21 cellular contexts compared by ENCODE assay signal in genomic region chr3:30704931-30705890, GRCh38.
DNase-seq lines count a peak whose midpoint lies in the region; FAIRE-seq and TF ChIP-seq lines count a peak whose summit lies in the region.
"Had no signal": no experiment of that assay in that cellular context is flagged by ENCODE, and none has a peak within 500 bp of the region (broad histone marks: within the 10 kb centered on the region; RNA-seq: fewer than 3 reads in every experiment).

No MANE protein-coding gene starts in this region.

- H2BK5ac ChIP-seq in mesenchymal stem cell (ENCODE audit: low read depth, low read length, poor library complexity, severe bottlenecking): peak overlapping the region; percentile 58

- TF ChIP-seq CTCF in epithelial cell of proximal tubule (conservative IDR thresholded peaks at IDR 0.05; ENCODE audit: low read depth, low read length): no peak

- H3K36me3 ChIP-seq in mesenchymal stem cell (ENCODE audit: control insufficient read depth in 1 of 2, insufficient read depth in 2 of 2, low read depth in 1 of 2, low read length in 2 of 2): peaks cover 0 to 24% of the 10 kb centered on the region in 2 experiments
- H3K36me3 ChIP-seq: SJSA1 had no signal

- no peaks in the 10 kb centered on the region for H3K79me1 ChIP-seq in mesenchymal stem cell (replicated peaks; ENCODE audit: low read length, poor library complexity, severe bottlenecking)

- WGBS in mesenchymal stem cell: 98% methylated on average over 7 of the region's 9 CpGs

- no peak overlapping the region for H3K23ac ChIP-seq in mesenchymal stem cell (ENCODE audit: low read length in 2 of 2)

- H2BK120ac ChIP-seq in mesenchymal stem cell (ENCODE audit: low read depth, low read length): no peak overlapping the region

- H2AFZ ChIP-seq in mesenchymal stem cell (ENCODE audit: low read depth, low read length): no peak overlapping the region

- peaks cover 3% of the 10 kb centered on the region for H3K4me1 ChIP-seq in mesenchymal stem cell (ENCODE audit: control insufficient read depth, insufficient read depth, low read depth, low read length)
- H3K4me1 ChIP-seq: SJSA1 had no signal

- H3K4me3 ChIP-seq in epithelial cell of proximal tubule (ENCODE audit: low read depth, low read length) (no peak overlapping the region), mesenchymal stem cell (ENCODE audit: insufficient read depth in 1 of 2, low read depth in 1 of 2, low read length in 2 of 2) (no peak overlapping the region)
- H3K4me3 ChIP-seq: SJSA1 had no signal

- peak; percentile 43 for DNase-seq in ACHN
- DNase-seq in HK-2 (ENCODE audit: unreplicated experiment): peak; percentile 6
- DNase-seq in epithelial cell of proximal tubule (ENCODE audit: low read depth): peak; percentile 77
- no peak for DNase-seq in mesenchymal stem cell
- DNase-seq in NCI-H526 treated with DMSO at 0.1 percent for 48 hours (lab: John Stamatoyannopoulos, UW): no peak
- DNase-seq in GM12892 (ENCODE audit: insufficient read length): no peak
- no peak for DNase-seq in GM19239 (ENCODE audit: insufficient read length, low spot score)
- DNase-seq in activated CD4-positive, alpha-beta T cell treated with anti-CD3 and anti-CD28 coated beads, Interleukin-2, amount 50 U/mL, for 1 hour: no peak
- DNase-seq: CD4-positive, alpha-beta memory T cell; GF-D8; IMR-90; MV-4-11; NCI-H1436 treated with DMSO at 0.1 percent for 48 hours; NCI-H2081 treated with DMSO at 0.1 percent for 48 hours; NCI-H2227 treated with DMSO at 0.1 percent for 48 hours; NCI-H526; NK-92 treated with Interleukin-12 subunit alpha and Interleukin-12 subunit beta, amount 100 ng/mL, for 24 hours; OCI-M1 had no signal

- no peak overlapping the region for H3K18ac ChIP-seq in mesenchymal stem cell (ENCODE audit: low read depth in 1 of 2, low read length in 2 of 2)

- FAIRE-seq in GM12892 (lab: Jason Lieb, UNC) (no peak), GM19239 (lab: Jason Lieb, UNC) (no peak)
- FAIRE-seq: H54 had no signal

- TF ChIP-seq POLR2A in GM12892 (IDR thresholded peaks at IDR 0.05; ENCODE audit: low read depth, low read length): no peak

- no peak overlapping the region for H4K8ac ChIP-seq in mesenchymal stem cell (ENCODE audit: low read length)

- H2BK12ac ChIP-seq in mesenchymal stem cell (ENCODE audit: low read length in 2 of 2): no peak overlapping the region

- H2BK15ac ChIP-seq in mesenchymal stem cell (ENCODE audit: low read depth, poor library complexity, severe bottlenecking): peak overlapping the region; percentile 20

- H3K4me2 ChIP-seq in mesenchymal stem cell (ENCODE audit: low read length, poor library complexity, severe bottlenecking): no peak overlapping the region

- no peak overlapping the region for H3K14ac ChIP-seq in mesenchymal stem cell (ENCODE audit: low read length in 2 of 2)

- no peak overlapping the region for H3K9ac ChIP-seq in mesenchymal stem cell (ENCODE audit: low read length)

- H3K27ac ChIP-seq in mesenchymal stem cell (ENCODE audit: low read length, poor library complexity, severe bottlenecking): peak overlapping the region; percentile 55
- H3K27ac ChIP-seq: RWPE1, SJSA1 had no signal

- no peaks in the 10 kb centered on the region for H3K27me3 ChIP-seq in mesenchymal stem cell (ENCODE audit: control insufficient read depth in 1 of 2, insufficient read depth in 1 of 2, low read length in 2 of 2)
- H3K27me3 ChIP-seq: SJSA1 had no signal

- no peak overlapping the region for H3K4ac ChIP-seq in mesenchymal stem cell (ENCODE audit: low read depth in 1 of 2, low read length in 2 of 2)

- peak overlapping the region; percentile 65 for H2AK5ac ChIP-seq in mesenchymal stem cell (ENCODE audit: low read length, severe bottlenecking)

- no peak overlapping the region for H4K91ac ChIP-seq in mesenchymal stem cell (ENCODE audit: low read length)

- H3K9me3 ChIP-seq in mesenchymal stem cell (ENCODE audit: control insufficient read depth, low read length): no peaks in the 10 kb centered on the region

- in situ Hi-C loops in ACHN (cut with HindIII; ENCODE audit: low pct_ligation_motif_present, low pct_unique_long_range_greater_than_20kb, low sequenced_read_pairs): no loop called here

Comparison
In these comparisons a context has a peak if more than half of its experiments do, and no peak if none do; other contexts are left out.
1. DNase-seq: peak in ACHN (single experiment), HK-2 (single experiment) and epithelial cell of proximal tubule (single experiment); none in mesenchymal stem cell (single experiment), NCI-H526 treated with DMSO at 0.1 percent for 48 hours (single experiment), GM12892 (single experiment), GM19239 (single experiment) and activated CD4-positive, alpha-beta T cell treated with anti-CD3 and anti-CD28 coated beads, Interleukin-2, amount 50 U/mL, for 1 hour (single experiment).